Comparison of ENCODE assay signal across 23 cellular contexts in the genomic region with DNA sequence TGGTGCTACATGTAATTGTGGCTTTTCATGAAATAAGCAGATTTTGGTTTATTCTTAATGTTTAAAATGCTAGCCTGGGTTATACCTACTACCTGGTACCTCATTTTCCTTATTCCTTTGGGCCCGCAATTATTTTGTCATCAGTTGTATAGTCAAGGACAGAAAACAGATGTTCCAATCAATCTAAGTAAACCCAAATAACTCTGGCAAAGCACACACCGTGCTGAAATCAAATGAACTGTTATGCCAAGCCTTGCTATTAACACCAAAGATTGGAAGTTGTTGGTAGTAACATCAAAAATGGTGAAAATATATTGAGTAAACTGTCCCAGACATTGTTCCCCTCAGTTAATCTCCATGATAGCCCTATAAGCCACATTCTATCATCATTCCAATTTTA.
A peak's percentile ranks its signal among the peaks of the same experiment; 100 is the strongest.
DNase-seq lines count a peak whose midpoint lies in the region; ATAC-seq and TF ChIP-seq lines count a peak whose summit lies in the region.
"Had no signal": no experiment of that assay in that cellular context is flagged by ENCODE, and none has a peak within 500 bp of the region (broad histone marks: within the 10 kb centered on the region; RNA-seq: fewer than 3 reads in every experiment).

No MANE protein-coding gene starts in this region.

- DNase-seq in body of pancreas (no peak), left lobe of liver (ENCODE audit: low spot score) (no peak), psoas muscle (no peak)
- no peak for DNase-seq in stimulated activated naive CD4-positive, alpha-beta T cell treated with Interleukin-2 at 50 U/mL for 16 hours (lab: John Stamatoyannopoulos, UW)
- DNase-seq: 8988T; ACHN; AML-193; BE2C; CD4-positive, alpha-beta T cell; CD8-positive, alpha-beta memory T cell; DMS 273 treated with DMSO at 0.1 percent for 48 hours; DMS79; EL; GDM1; GM23248; H7; HCEC 1CT had no signal

- H3K4me1 ChIP-seq in body of pancreas = peaks cover 75% of the 10 kb centered on the region
- peaks cover 44% of the 10 kb centered on the region for H3K4me1 ChIP-seq in psoas muscle
- H3K4me1 ChIP-seq in skeletal muscle tissue (ENCODE audit: control insufficient read depth in 3 of 3, insufficient read depth in 3 of 3, low read length in 3 of 3) = peaks cover 8 to 27% (median 10%) of the 10 kb centered on the region in 3 donors
- H3K4me1 ChIP-seq: BE2C had no signal

- H3K27ac ChIP-seq in body of pancreas (peak overlapping the region in 3 of 4 donors; percentile 77 to 83 (median 82)), psoas muscle (peak overlapping the region; percentile 11), skeletal muscle tissue (ENCODE audit: low read depth, low read length) (peak overlapping the region; percentile 49)
- H3K27ac ChIP-seq: A549; BLaER1 treated with 17β-estradiol and CSF1 and Interleukin-3, amounts not matched to agents 10 nM and 100 nM; GM23248 had no signal

- ATAC-seq in body of pancreas (no peak), left lobe of liver (peak; percentile 8), psoas muscle (peak; percentile 52 to 70 (median 65)), GM18870 (IDR thresholded peaks at IDR 0.05; ENCODE audit: unreplicated experiment) (no peak), GM18520 (IDR thresholded peaks at IDR 0.05; ENCODE audit: unreplicated experiment) (no peak)
- ATAC-seq: A549, GM12878 had no signal

- H3K36me3 ChIP-seq in body of pancreas (replicated peaks in 1 of 2; ENCODE audit: insufficient read depth in 1 of 2, low read depth in 2 of 2) = no peaks in the 10 kb centered on the region
- no peaks in the 10 kb centered on the region for H3K36me3 ChIP-seq in psoas muscle (ENCODE audit: insufficient read depth in 1 of 2, low read depth in 1 of 2)
- no peaks in the 10 kb centered on the region for H3K36me3 ChIP-seq in skeletal muscle tissue (ENCODE audit: control insufficient read depth in 3 of 3, insufficient read depth in 3 of 3, low read length in 3 of 3)
- H3K36me3 ChIP-seq: BE2C; BLaER1 treated with 17β-estradiol and CSF1 and Interleukin-3, amounts not matched to agents 10 nM and 100 nM had no signal

- H3K27me3 ChIP-seq in body of pancreas (no peaks in the 10 kb centered on the region), psoas muscle (ENCODE audit: insufficient read depth in 3 of 3, low read length in 2 of 3) (no peaks in the 10 kb centered on the region), skeletal muscle tissue (ENCODE audit: control insufficient read depth in 3 of 3, insufficient read depth in 3 of 3, low read length in 3 of 3) (no peaks in the 10 kb centered on the region)
- H3K27me3 ChIP-seq: BE2C; BLaER1 treated with 17β-estradiol and CSF1 and Interleukin-3, amounts not matched to agents 10 nM and 100 nM had no signal

- TF ChIP-seq CTCF in body of pancreas (IDR thresholded peaks at IDR 0.05) = no peak
- TF ChIP-seq CTCF in psoas muscle (IDR thresholded peaks at IDR 0.05) = no peak

- no peak for TF ChIP-seq POLR2A in body of pancreas (IDR thresholded peaks at IDR 0.05)

- H3K9me3 ChIP-seq in body of pancreas (no peaks in the 10 kb centered on the region), psoas muscle (no peaks in the 10 kb centered on the region), skeletal muscle tissue (ENCODE audit: control insufficient read depth in 3 of 3, low read length in 3 of 3) (no peaks in the 10 kb centered on the region)
- H3K9me3 ChIP-seq: A549, BE2C had no signal

- WGBS in body of pancreas, 2 donors = 42 to 49% methylated on average over 2 of the region's 2 CpGs
- WGBS in psoas muscle, 3 donors = 25 to 46% (median 35%) methylated on average over 2 of the region's 2 CpGs

- intact Hi-C loops in body of pancreas (cut with DNase I) (no loop called here), psoas muscle (cut with DNase I) (loop anchor here in 1 of 2 donors (10.0 kb wide), 1 partner anchor 49 kb away; no protein-coding TSS in a partner anchor)

- no peak overlapping the region for H3K9ac ChIP-seq in skeletal muscle tissue (ENCODE audit: low read depth in 1 of 3, low read length in 3 of 3)
- H3K9ac ChIP-seq: BLaER1 treated with 17β-estradiol and CSF1 and Interleukin-3, amounts not matched to agents 10 nM and 100 nM; GM23248 had no signal

- H3K4me3 ChIP-seq in body of pancreas = no peak overlapping the region
- H3K4me3 ChIP-seq in psoas muscle = no peak overlapping the region
- peak overlapping the region in 1 of 3 donors; percentile 10 for H3K4me3 ChIP-seq in skeletal muscle tissue (ENCODE audit: low read length in 3 of 3)
- H3K4me3 ChIP-seq: A549; BLaER1 treated with 17β-estradiol and CSF1 and Interleukin-3, amounts not matched to agents 10 nM and 100 nM; GM12878; GM23248 had no signal

Comparison
In these comparisons a context has a peak if more than half of its experiments do, and no peak if none do; other contexts are left out.
1. ATAC-seq: peak in left lobe of liver (single experiment) and psoas muscle (4 of 4); none in body of pancreas (single experiment), GM18870 (single experiment) and GM18520 (single experiment).
2. H3K27ac ChIP-seq: peak in every context shown above with its lines; median percentile 82 in body of pancreas; 49 in skeletal muscle tissue; 11 in psoas muscle.